Comparison of ENCODE assay signal across 12 cellular contexts in the genomic region with DNA sequence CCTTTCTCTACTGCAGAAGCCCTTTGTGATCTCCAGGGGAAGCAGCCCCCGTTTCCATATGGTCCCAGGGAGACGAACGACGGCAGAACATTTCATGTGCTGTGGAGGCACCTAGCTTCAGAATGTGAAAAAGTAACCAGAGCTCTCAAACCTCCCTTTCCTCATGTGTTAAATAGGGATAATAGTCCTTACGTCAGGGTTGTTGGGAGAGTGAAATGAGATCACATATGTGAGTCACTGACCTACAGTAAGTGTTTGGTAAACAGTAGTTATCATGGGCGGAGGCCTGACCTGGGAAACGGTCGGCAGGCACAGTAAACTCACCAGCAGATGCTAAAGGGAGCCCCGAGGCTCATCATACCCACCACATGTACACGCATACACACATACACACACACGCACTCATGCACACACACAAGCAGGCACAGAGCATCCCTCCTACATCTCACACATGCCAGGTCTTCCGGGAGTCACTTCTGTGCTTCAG.
DNase-seq lines count a peak whose midpoint lies in the region; ATAC-seq, FAIRE-seq and TF ChIP-seq lines count a peak whose summit lies in the region.
"Had no signal": no experiment of that assay in that cellular context is flagged by ENCODE, and none has a peak within 500 bp of the region (broad histone marks: within the 10 kb centered on the region; RNA-seq: fewer than 3 reads in every experiment).

No MANE protein-coding gene starts in this region.

- H3K27me3 Mint-ChIP-seq in type B pancreatic cell = peaks cover 9% of the 10 kb centered on the region

- peaks cover under 1% of the 10 kb centered on the region for H3K27me3 ChIP-seq in foreskin keratinocyte
- H3K27me3 ChIP-seq: tibial nerve had no signal

- H3K27ac ChIP-seq in foreskin keratinocyte = peak overlapping the region; percentile 76

- TF ChIP-seq CTCF in foreskin keratinocyte (conservative IDR thresholded peaks at IDR 0.05) (no peak), type B pancreatic cell (conservative IDR thresholded peaks at IDR 0.05) (no peak)

- ATAC-seq in foreskin keratinocyte = peak; percentile 90
- no peak for ATAC-seq in GM21529 (IDR thresholded peaks at IDR 0.05; ENCODE audit: unreplicated experiment)

- peak overlapping the region; percentile 86 for H3K27ac Mint-ChIP-seq in type B pancreatic cell
- H3K27ac Mint-ChIP-seq: activated T-helper 2 cell treated with anti-CD3 and anti-CD28 coated beads, Interferon-gamma antibody, Interleukin-2, Interleukin-4, amounts not matched to agents 10 μg/mL and 5 μg/mL and 100 μg/mL, durations not matched to agents 14 hours and 24 hours and 36 hours had no signal

- peaks cover 12% of the 10 kb centered on the region for H3K4me1 ChIP-seq in foreskin keratinocyte

- peaks cover 45% of the 10 kb centered on the region for H3K4me1 Mint-ChIP-seq in type B pancreatic cell (ENCODE audit: unreplicated experiment)

- FAIRE-seq in RCC 7860 (lab: Jason Lieb, UNC) = no peak
- FAIRE-seq: endometrium had no signal

- peak; percentile 30 for DNase-seq in activated CD8-positive, alpha-beta memory T cell treated with anti-CD3 and anti-CD28 coated beads for 24 hours
- DNase-seq in activated CD8-positive, alpha-beta memory T cell treated with anti-CD3 and anti-CD28 coated beads, Interleukin-2, amount 50 U/mL, for 4 hours = no peak
- DNase-seq in SHP77 treated with DMSO at 0.1 percent for 48 hours (lab: John Stamatoyannopoulos, UW) = peak; percentile 65
- peak in 1 of 2 donors; percentile 69 for DNase-seq in foreskin keratinocyte
- no peak for DNase-seq in type B pancreatic cell (ENCODE audit: extremely low spot score, unreplicated experiment)
- DNase-seq in RCC 7860 (ENCODE audit: low spot score) = no peak
- DNase-seq in DMS79 treated with DMSO at 0.1 percent for 48 hours (lab: John Stamatoyannopoulos, UW) = no peak
- DNase-seq: stimulated activated CD4-positive, alpha-beta T cell treated with anti-CD3 and anti-CD28 coated beads, Interleukin-1b, Interleukin-23, amount 100 ng/mL, for 48 hours had no signal

- H3K4me3 Mint-ChIP-seq in type B pancreatic cell = peak overlapping the region; percentile 66

- no peaks in the 10 kb centered on the region for H3K36me3 Mint-ChIP-seq in type B pancreatic cell

- H3K9me3 Mint-ChIP-seq in type B pancreatic cell = no peaks in the 10 kb centered on the region
- H3K9me3 Mint-ChIP-seq: activated T-helper 2 cell treated with anti-CD3 and anti-CD28 coated beads, Interferon-gamma antibody, Interleukin-2, Interleukin-4, amounts not matched to agents 10 μg/mL and 5 μg/mL and 100 μg/mL, durations not matched to agents 14 hours and 24 hours and 36 hours had no signal

Comparison
In these comparisons a context has a peak if more than half of its experiments do, and no peak if none do; other contexts are left out.
1. DNase-seq: peak in activated CD8-positive, alpha-beta memory T cell treated with anti-CD3 and anti-CD28 coated beads for 24 hours (single experiment) and SHP77 treated with DMSO at 0.1 percent for 48 hours (single experiment); none in activated CD8-positive, alpha-beta memory T cell treated with anti-CD3 and anti-CD28 coated beads, Interleukin-2, amount 50 U/mL, for 4 hours (single experiment), type B pancreatic cell (single experiment), RCC 7860 (single experiment) and DMS79 treated with DMSO at 0.1 percent for 48 hours (single experiment).